14 cellular contexts compared by ENCODE assay signal in the genomic region with DNA sequence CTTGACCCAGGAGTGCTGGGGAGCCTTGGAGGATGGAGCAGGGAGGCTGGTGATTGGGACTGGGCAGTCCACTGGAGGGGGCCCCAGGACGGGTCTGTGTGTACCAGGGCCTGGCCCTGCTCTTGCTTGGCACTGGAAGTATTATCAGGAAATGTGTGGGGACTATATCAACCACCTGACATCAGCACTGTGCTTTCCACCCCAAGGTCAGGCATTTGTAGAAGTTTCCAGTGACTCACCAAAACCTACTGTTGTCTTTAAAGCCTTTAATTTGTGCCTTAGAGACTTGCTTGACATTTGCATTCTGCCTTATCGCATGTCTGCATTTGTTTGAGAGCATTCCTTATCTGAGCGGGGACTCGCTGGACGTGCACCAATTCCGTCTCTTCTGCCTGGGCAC.
DNase-seq lines count a peak whose midpoint lies in the region; ATAC-seq and TF ChIP-seq lines count a peak whose summit lies in the region.
"Had no signal": no experiment of that assay in that cellular context is flagged by ENCODE, and none has a peak within 500 bp of the region (broad histone marks: within the 10 kb centered on the region; RNA-seq: fewer than 3 reads in every experiment).

No MANE protein-coding gene starts in this region.

- H3K4me3 ChIP-seq in mammary epithelial cell (replicated peaks in 1 of 3; ENCODE audit: insufficient read depth in 1 of 3, low read depth in 2 of 3, low read length in 3 of 3) (no peak overlapping the region), hepatocyte (no peak overlapping the region)
- H3K4me3 ChIP-seq: MG63 had no signal

- H4K20me1 ChIP-seq in mammary epithelial cell (ENCODE audit: insufficient read depth, low read length) (no peaks in the 10 kb centered on the region), hepatocyte (ENCODE audit: insufficient read depth, poor library complexity, severe bottlenecking) (no peaks in the 10 kb centered on the region)

- no peak overlapping the region for H3K4me3 Mint-ChIP-seq in HFFc6
- H3K4me3 Mint-ChIP-seq: type B pancreatic cell had no signal

- no peaks in the 10 kb centered on the region for H3K9me3 Mint-ChIP-seq in HFFc6
- H3K9me3 Mint-ChIP-seq: type B pancreatic cell had no signal

- no peaks in the 10 kb centered on the region for H3K9me2 ChIP-seq in hepatocyte (replicated peaks; ENCODE audit: insufficient read depth)

- H3K36me3 Mint-ChIP-seq in HFFc6 (ENCODE audit: low read depth): no peaks in the 10 kb centered on the region
- H3K36me3 Mint-ChIP-seq: type B pancreatic cell had no signal

- H3K27ac ChIP-seq in mammary epithelial cell (ENCODE audit: insufficient read depth, low read depth, low read length) (no peak overlapping the region), hepatocyte (peak overlapping the region; percentile 60)

- no peak overlapping the region for H2AFZ ChIP-seq in mammary epithelial cell (ENCODE audit: low read depth, low read length)
- no peak overlapping the region for H2AFZ ChIP-seq in hepatocyte

- H3K4me2 ChIP-seq in mammary epithelial cell (ENCODE audit: insufficient read depth, low read depth, low read length): no peak overlapping the region
- H3K4me2 ChIP-seq in hepatocyte: no peak overlapping the region

- intact Hi-C loops in mammary epithelial cell (cut with micrococcal nuclease): no loop called here

- H3K27ac Mint-ChIP-seq in HFFc6: no peak overlapping the region
- H3K27ac Mint-ChIP-seq: type B pancreatic cell had no signal

- no peaks in the 10 kb centered on the region for H3K9me3 ChIP-seq in mammary epithelial cell (replicated peaks; ENCODE audit: insufficient read depth, low read length)
- H3K9me3 ChIP-seq in hepatocyte (ENCODE audit: low read depth): no peaks in the 10 kb centered on the region
- H3K9me3 ChIP-seq: MG63 had no signal

- H3K4me1 ChIP-seq in mammary epithelial cell (ENCODE audit: insufficient read depth, low read length): peaks cover 16% of the 10 kb centered on the region
- H3K4me1 ChIP-seq in hepatocyte (ENCODE audit: insufficient read depth): no peaks in the 10 kb centered on the region

- no peak for ATAC-seq in omental fat pad (ENCODE audit: low FRiP score)

- dilution Hi-C loops in mammary epithelial cell (cut with HindIII; ENCODE audit: low sequenced_read_pairs): loop anchor here (5.0 kb wide), 1 partner anchor 61 kb away; no protein-coding TSS in a partner anchor

- H3K79me2 ChIP-seq in mammary epithelial cell (ENCODE audit: insufficient read depth, low read length): no peaks in the 10 kb centered on the region
- H3K79me2 ChIP-seq in hepatocyte: no peaks in the 10 kb centered on the region

- in situ Hi-C loops in mammary epithelial cell (cut with MboI; ENCODE audit: low sequenced_read_pairs in 2 of 2): no loop called here

- CTCF ChIA-PET in mammary epithelial cell (lab: Charles Lee; ENCODE audit: low non-redundant PET): no interaction called here

- WGBS in mammary epithelial cell (ENCODE audit: low coverage, missing lambda C conversion rate): 100% methylated on average over 5 of the region's 6 CpGs
- 51% methylated on average over 6 of the region's 6 CpGs for WGBS in hepatocyte (ENCODE audit: low lambda C conversion rate, missing lambda C conversion rate)

- BruUV-seq in mammary epithelial cell (replicated peaks; lab: Mats Ljungman, UMichigan): no TSS peak

- peaks cover 28% of the 10 kb centered on the region for H3K27me3 Mint-ChIP-seq in HFFc6 (ENCODE audit: insufficient read depth)

- peaks cover 33% of the 10 kb centered on the region for H3K4me1 Mint-ChIP-seq in HFFc6 (ENCODE audit: low read depth)

- H3K27me3 ChIP-seq in mammary epithelial cell (ENCODE audit: insufficient read depth, low read length) (peaks cover 3% of the 10 kb centered on the region), hepatocyte (peaks cover 18% of the 10 kb centered on the region)
- H3K27me3 ChIP-seq: MG63 had no signal

- H3K9ac ChIP-seq in mammary epithelial cell (ENCODE audit: insufficient read depth, low read length): no peak overlapping the region

- H3K36me3 ChIP-seq in mammary epithelial cell (ENCODE audit: insufficient read depth, low read length): no peaks in the 10 kb centered on the region
- H3K36me3 ChIP-seq in hepatocyte (replicated peaks; ENCODE audit: insufficient read depth, low read depth): no peaks in the 10 kb centered on the region
- H3K36me3 ChIP-seq: MG63 had no signal

- TF ChIP-seq CTCF in mammary epithelial cell (conservative IDR thresholded peaks at IDR 0.05 in 1 of 2, IDR thresholded peaks at IDR 0.05 in 1 of 2; ENCODE audit: extremely low read depth in 1 of 2, insufficient read depth in 1 of 2, low read depth in 1 of 2, low read length in 2 of 2): no peak
- no peak for TF ChIP-seq CTCF in hepatocyte (IDR thresholded peaks at IDR 0.05; ENCODE audit: poor library complexity)
- no peak for TF ChIP-seq CTCF in HFFc6 (IDR thresholded peaks at IDR 0.05)
- no peak for TF ChIP-seq CTCF in omental fat pad (IDR thresholded peaks at IDR 0.05)

- peak; percentile 47 for DNase-seq in AG08396 (ENCODE audit: low spot score)
- DNase-seq in NCI-H226: peak; percentile 83
- peak; percentile 29 for DNase-seq in mammary epithelial cell
- DNase-seq in hepatocyte (ENCODE audit: low spot score): peak; percentile 57
- DNase-seq in HT-29 (ENCODE audit: low spot score): no peak
- no peak for DNase-seq in HFFc6
- DNase-seq in GDM1 (lab: John Stamatoyannopoulos, UW): no peak
- no peak for DNase-seq in omental fat pad (ENCODE audit: low spot score)
- DNase-seq: AML-193, DMS 273 treated with DMSO at 0.1 percent for 48 hours, foreskin melanocyte, MG63, NCI-H2081 had no signal

Comparison
In these comparisons a context has a peak if more than half of its experiments do, and no peak if none do; other contexts are left out.
1. DNase-seq: peak in AG08396 (single experiment), NCI-H226 (single experiment), mammary epithelial cell (single experiment) and hepatocyte (single experiment); none in HT-29 (single experiment), HFFc6 (single experiment), GDM1 (single experiment) and omental fat pad (single experiment).